Comparison of ENCODE assay signal across 18 cellular contexts in the genomic region with DNA sequence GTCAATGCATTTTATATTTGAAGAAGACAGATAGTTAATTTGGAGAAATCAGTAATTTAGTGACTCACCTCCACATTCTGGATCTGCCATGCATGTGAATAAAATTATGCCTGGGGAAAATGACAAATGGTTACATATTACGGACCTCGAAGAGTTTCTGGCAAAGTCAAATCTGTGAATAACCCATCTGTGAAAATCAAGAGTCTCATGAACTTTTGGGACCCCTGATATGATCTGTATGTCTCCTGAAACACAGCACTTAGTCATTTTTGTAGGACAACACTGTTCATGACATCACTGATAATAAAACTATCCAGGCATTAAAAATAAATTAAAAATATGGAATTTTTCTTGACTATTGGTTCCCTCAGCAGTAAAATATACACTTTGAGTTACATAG.
DNase-seq lines count a peak whose midpoint lies in the region; ATAC-seq, FAIRE-seq and TF ChIP-seq lines count a peak whose summit lies in the region.
"Had no signal": no experiment of that assay in that cellular context is flagged by ENCODE, and none has a peak within 500 bp of the region (broad histone marks: within the 10 kb centered on the region; RNA-seq: fewer than 3 reads in every experiment).

No MANE protein-coding gene starts in this region.

- H3K27me3 ChIP-seq in BE2C = no peaks in the 10 kb centered on the region

- no peak for TF ChIP-seq CTCF in BE2C (IDR thresholded peaks at IDR 0.05; ENCODE audit: low read depth, low read length)

- H3K9me3 Mint-ChIP-seq in memory B cell = peaks cover 4% of the 10 kb centered on the region
- H3K9me3 Mint-ChIP-seq in immature natural killer cell = peaks cover 0 to 4% (median 0%) of the 10 kb centered on the region in 6 donors
- H3K9me3 Mint-ChIP-seq in activated T-helper 1 cell treated with anti-CD3 and anti-CD28 coated beads, Interleukin-12 subunit alpha, Interleukin-12 subunit beta, Interleukin-2, Interleukin-4 antibody, amounts not matched to agents 30 ng/mL and 10 ng/mL and 1 ng/mL, durations not matched to agents 14 hours and 24 hours and 36 hours = no peaks in the 10 kb centered on the region
- H3K9me3 Mint-ChIP-seq: HFFc6 had no signal

- DNase-seq in BE2C (peak; percentile 9), H54 (ENCODE audit: insufficient read length, low spot score) (no peak), M059J (ENCODE audit: low read depth) (peak; percentile 3), memory B cell (ENCODE audit: low spot score in 2 of 2) (no peak), kidney tubule cell (ENCODE audit: low spot score) (no peak), immature natural killer cell (no peak), T-helper 17 cell (no peak)
- DNase-seq in activated T-helper 1 cell treated with anti-CD3 and anti-CD28 coated beads, Interleukin-12 subunit alpha, Interleukin-12 subunit beta, Interleukin-2, Interleukin-4 antibody, amounts not matched to agents 30 ng/mL and 10 ng/mL and 1 ng/mL, durations not matched to agents 14 hours and 24 hours and 36 hours (ENCODE audit: low spot score) = no peak
- DNase-seq: ACHN; CD4-positive, alpha-beta memory T cell; DMS79; EL; HCEC 1CT; HFFc6; KBM-7 had no signal

- H3K36me3 Mint-ChIP-seq in memory B cell (peaks cover 6% of the 10 kb centered on the region), immature natural killer cell (no peaks in the 10 kb centered on the region), T-helper 17 cell (ENCODE audit: low read depth) (no peaks in the 10 kb centered on the region)
- H3K36me3 Mint-ChIP-seq in activated T-helper 1 cell treated with anti-CD3 and anti-CD28 coated beads, Interleukin-12 subunit alpha, Interleukin-12 subunit beta, Interleukin-2, Interleukin-4 antibody, amounts not matched to agents 30 ng/mL and 10 ng/mL and 1 ng/mL, durations not matched to agents 14 hours and 24 hours and 36 hours (ENCODE audit: low read depth) = no peaks in the 10 kb centered on the region
- H3K36me3 Mint-ChIP-seq: CD4-positive, alpha-beta memory T cell had no signal

- H3K27ac Mint-ChIP-seq in memory B cell = peak overlapping the region; percentile 87
- H3K27ac Mint-ChIP-seq in immature natural killer cell = no peak overlapping the region
- no peak overlapping the region for H3K27ac Mint-ChIP-seq in T-helper 17 cell
- H3K27ac Mint-ChIP-seq in activated T-helper 1 cell treated with anti-CD3 and anti-CD28 coated beads, Interleukin-12 subunit alpha, Interleukin-12 subunit beta, Interleukin-2, Interleukin-4 antibody, amounts not matched to agents 30 ng/mL and 10 ng/mL and 1 ng/mL, durations not matched to agents 14 hours and 24 hours and 36 hours = no peak overlapping the region
- H3K27ac Mint-ChIP-seq: CD4-positive, alpha-beta memory T cell; HFFc6 had no signal

- no peak for TF ChIP-seq POLR2A in H54 (IDR thresholded peaks at IDR 0.05; ENCODE audit: low read depth, low read length)

- FAIRE-seq in H54 (lab: Jason Lieb, UNC) = peak; percentile 72
- FAIRE-seq: G401.6, GM12891, H1 had no signal

- H3K4me3 Mint-ChIP-seq in memory B cell (no peak overlapping the region), immature natural killer cell (no peak overlapping the region), T-helper 17 cell (no peak overlapping the region)
- no peak overlapping the region for H3K4me3 Mint-ChIP-seq in activated T-helper 1 cell treated with anti-CD3 and anti-CD28 coated beads, Interleukin-12 subunit alpha, Interleukin-12 subunit beta, Interleukin-2, Interleukin-4 antibody, amounts not matched to agents 30 ng/mL and 10 ng/mL and 1 ng/mL, durations not matched to agents 14 hours and 24 hours and 36 hours
- H3K4me3 Mint-ChIP-seq: CD4-positive, alpha-beta memory T cell; HFFc6 had no signal

- H3K4me1 Mint-ChIP-seq in memory B cell = peaks cover 28% of the 10 kb centered on the region
- H3K4me1 Mint-ChIP-seq in immature natural killer cell = no peaks in the 10 kb centered on the region
- no peaks in the 10 kb centered on the region for H3K4me1 Mint-ChIP-seq in T-helper 17 cell
- no peaks in the 10 kb centered on the region for H3K4me1 Mint-ChIP-seq in activated T-helper 1 cell treated with anti-CD3 and anti-CD28 coated beads, Interleukin-12 subunit alpha, Interleukin-12 subunit beta, Interleukin-2, Interleukin-4 antibody, amounts not matched to agents 30 ng/mL and 10 ng/mL and 1 ng/mL, durations not matched to agents 14 hours and 24 hours and 36 hours (ENCODE audit: low read depth)
- H3K4me1 Mint-ChIP-seq: CD4-positive, alpha-beta memory T cell had no signal

- intact Hi-C loops in activated T-helper 1 cell treated with anti-CD3 and anti-CD28 coated beads, Interleukin-12 subunit alpha, Interleukin-12 subunit beta, Interleukin-2, Interleukin-4 antibody, amounts not matched to agents 30 ng/mL and 10 ng/mL and 1 ng/mL, durations not matched to agents 14 hours and 24 hours and 36 hours (cut with micrococcal nuclease) = no loop called here

- H3K27me3 Mint-ChIP-seq in memory B cell (no peaks in the 10 kb centered on the region), immature natural killer cell (ENCODE audit: low read depth in 3 of 3) (peaks cover 0 to 3% (median 0%) of the 10 kb centered on the region in 3 donors), T-helper 17 cell (peaks cover 12% of the 10 kb centered on the region)
- H3K27me3 Mint-ChIP-seq in activated T-helper 1 cell treated with anti-CD3 and anti-CD28 coated beads, Interleukin-12 subunit alpha, Interleukin-12 subunit beta, Interleukin-2, Interleukin-4 antibody, amounts not matched to agents 30 ng/mL and 10 ng/mL and 1 ng/mL, durations not matched to agents 14 hours and 24 hours and 36 hours (ENCODE audit: insufficient read depth) = peaks cover 2% of the 10 kb centered on the region

- H3K36me3 ChIP-seq in BE2C = no peaks in the 10 kb centered on the region

- H3K4me3 ChIP-seq in BE2C (ENCODE audit: low read depth, low read length) = no peak overlapping the region

- no peak for ATAC-seq in memory B cell (ENCODE audit: low read depth)
- ATAC-seq in T-helper 17 cell = no peak

- peaks cover 25% of the 10 kb centered on the region for H3K4me1 ChIP-seq in BE2C

- H3K9me3 ChIP-seq in BE2C (no peaks in the 10 kb centered on the region), T-helper 17 cell (ENCODE audit: control insufficient read depth, low read length, poor library complexity, severe bottlenecking) (no peaks in the 10 kb centered on the region)

Comparison
In these comparisons a context has a peak if more than half of its experiments do, and no peak if none do; other contexts are left out.
1. DNase-seq: peak in BE2C (single experiment) and M059J (single experiment); none in H54 (single experiment), memory B cell (0 of 2), kidney tubule cell (single experiment), immature natural killer cell (0 of 3), T-helper 17 cell (0 of 3) and activated T-helper 1 cell treated with anti-CD3 and anti-CD28 coated beads, Interleukin-12 subunit alpha, Interleukin-12 subunit beta, Interleukin-2, Interleukin-4 antibody, amounts not matched to agents 30 ng/mL and 10 ng/mL and 1 ng/mL, durations not matched to agents 14 hours and 24 hours and 36 hours (single experiment).